In the genomic region with DNA sequence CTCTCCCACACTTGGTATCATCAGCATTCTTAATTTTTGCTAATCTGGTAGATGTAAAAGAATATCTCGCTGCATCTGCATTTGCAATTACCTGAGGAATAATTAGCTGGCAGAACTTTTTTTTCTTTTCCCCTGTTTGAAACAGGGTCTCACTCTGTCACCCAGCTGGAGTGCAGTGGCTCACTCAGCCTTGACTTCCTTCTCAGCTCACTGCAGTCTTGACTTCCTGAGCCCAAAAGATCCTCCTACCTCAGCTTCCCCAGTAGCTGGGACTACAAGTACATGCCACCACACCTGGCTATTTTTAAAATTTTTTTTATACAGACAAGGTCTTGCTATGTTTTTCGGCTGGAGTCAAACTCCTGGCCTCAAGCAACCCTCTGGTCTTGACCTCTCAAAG, we compare ENCODE assay signal across 1 cellular context.
TF ChIP-seq lines count a peak whose summit lies in the region.

No MANE protein-coding gene starts in this region.

TF ChIP-seq in endothelial cell of umbilical vein, 7 proteins besides CTCF, POLR2A, EP300 and RAD21:
- no peak for TF ChIP-seq EZH2 (IDR thresholded peaks at IDR 0.05; ENCODE audit: borderline replicate concordance, low read depth, low read length, severe bottlenecking)
- no peak for TF ChIP-seq JUN (IDR thresholded peaks at IDR 0.05; ENCODE audit: borderline replicate concordance, insufficient read depth, insufficient read length, low read depth)
- no peak for TF ChIP-seq FOS (IDR thresholded peaks at IDR 0.05; ENCODE audit: borderline replicate concordance, insufficient read depth, low read length)
- no peak for TF ChIP-seq POLR2AphosphoS5 (IDR thresholded peaks at IDR 0.05; ENCODE audit: insufficient read depth, low read depth, low read length)
- no peak for TF ChIP-seq MAX (IDR thresholded peaks at IDR 0.05; ENCODE audit: insufficient read depth, insufficient read length)
- TF ChIP-seq GATA2 (IDR thresholded peaks at IDR 0.05; ENCODE audit: insufficient read depth, insufficient read length, low read depth, low read length): no peak
- no peak for TF ChIP-seq MYC (IDR thresholded peaks at IDR 0.05; ENCODE audit: low read depth, low read length)
